8 cellular contexts compared by ENCODE assay signal in genomic region chr4:81069706-81070331, GRCh38. TPM values are rescaled to one million over a fixed set of nuclear protein-coding genes. Genes with fewer than 3 reads are reported as not detected.
DNase-seq lines count a peak whose midpoint lies in the region; ATAC-seq, FAIRE-seq and TF ChIP-seq lines count a peak whose summit lies in the region.

No MANE protein-coding gene starts in this region.

- no peaks in the 10 kb centered on the region for H3K36me3 Mint-ChIP-seq in T-helper 2 cell treated with Interferon-gamma antibody and Interleukin-4, amounts not matched to agents 5 μg/mL and 100 μg/mL, for 36 hours (ENCODE audit: low read depth)

- H3K4me1 Mint-ChIP-seq in T-helper 2 cell treated with Interferon-gamma antibody and Interleukin-4, amounts not matched to agents 5 μg/mL and 100 μg/mL, for 36 hours (ENCODE audit: low read depth), result no peaks in the 10 kb centered on the region

- no peak for FAIRE-seq in small intestine (lab: Jason Lieb, UNC)

- in situ Hi-C loops in astrocyte of the cerebellum (cut with HindIII; ENCODE audit: low sequenced_read_pairs), result loop anchor here (25.0 kb wide), 1 partner anchor 292 kb away; no protein-coding TSS in a partner anchor

- no peaks in the 10 kb centered on the region for H3K27me3 ChIP-seq in ACC112 (ENCODE audit: insufficient read depth, low read length)
- H3K27me3 ChIP-seq in small intestine (ENCODE audit: control insufficient read depth in 2 of 2, insufficient read depth in 2 of 2, low read length in 2 of 2), result no peaks in the 10 kb centered on the region

- H3K27ac ChIP-seq in ACC112 (ENCODE audit: low read depth, low read length), result no peak overlapping the region
- no peak overlapping the region for H3K27ac ChIP-seq in small intestine (ENCODE audit: low read depth in 1 of 2, low read length in 1 of 2)

- TF ChIP-seq CTCF in astrocyte of the cerebellum (IDR thresholded peaks at IDR 0.05; ENCODE audit: low read depth, low read length, missing control alignments), result peak; percentile 93

- H3K4me3 Mint-ChIP-seq in T-helper 2 cell treated with Interferon-gamma antibody and Interleukin-4, amounts not matched to agents 5 μg/mL and 100 μg/mL, for 36 hours, result no peak overlapping the region

- no peaks in the 10 kb centered on the region for H3K9me3 Mint-ChIP-seq in T-helper 2 cell treated with Interferon-gamma antibody and Interleukin-4, amounts not matched to agents 5 μg/mL and 100 μg/mL, for 36 hours

- no peak overlapping the region for H3K27ac Mint-ChIP-seq in T-helper 2 cell treated with Interferon-gamma antibody and Interleukin-4, amounts not matched to agents 5 μg/mL and 100 μg/mL, for 36 hours

- DNase-seq in NCI-H1694 treated with DMSO at 0.1 percent for 48 hours (lab: John Stamatoyannopoulos, UW) (peak; percentile 87), astrocyte of the cerebellum (ENCODE audit: low read depth) (peak; percentile 89), hypothalamus (lab: John Stamatoyannopoulos, UW) (peak in 43 of 51 donors; percentile 0 to 80 (median 32)), small intestine (peak; percentile 91)
- peak; percentile 31 for DNase-seq in T-helper 2 cell treated with Interferon-gamma antibody and Interleukin-4, amounts not matched to agents 5 μg/mL and 100 μg/mL, for 36 hours (ENCODE audit: low spot score)

- H3K9me3 ChIP-seq in small intestine (ENCODE audit: control insufficient read depth, low read depth), result no peaks in the 10 kb centered on the region

- H3K79me2 ChIP-seq in ACC112 (ENCODE audit: control insufficient read depth, insufficient read depth, low read length, unreplicated experiment), result no peaks in the 10 kb centered on the region

- peaks cover 5% of the 10 kb centered on the region for H3K27me3 Mint-ChIP-seq in T-helper 2 cell treated with Interferon-gamma antibody and Interleukin-4, amounts not matched to agents 5 μg/mL and 100 μg/mL, for 36 hours (ENCODE audit: low read depth)

- H3K4me1 ChIP-seq in ACC112 (ENCODE audit: control insufficient read depth, insufficient read depth, low read length, unreplicated experiment) (peaks cover 3% of the 10 kb centered on the region), small intestine (ENCODE audit: control insufficient read depth in 2 of 2, insufficient read depth in 1 of 2, low read depth in 1 of 2, low read length in 1 of 2) (no peaks in the 10 kb centered on the region)

- peak; percentile 92 for ATAC-seq in GM18508 (IDR thresholded peaks at IDR 0.05; ENCODE audit: insufficient read depth, unreplicated experiment)
- ATAC-seq in HG02970 (IDR thresholded peaks at IDR 0.05; ENCODE audit: low FRiP score, unreplicated experiment), result peak; percentile 93

- H3K36me3 ChIP-seq in ACC112 (ENCODE audit: insufficient read depth, low read length), result no peaks in the 10 kb centered on the region
- H3K36me3 ChIP-seq in small intestine (ENCODE audit: control insufficient read depth in 2 of 2, insufficient read depth in 2 of 2, low read length in 2 of 2), result no peaks in the 10 kb centered on the region

- H3K4me3 ChIP-seq in ACC112 (ENCODE audit: low read depth, low read length), result no peak overlapping the region
- no peak overlapping the region for H3K4me3 ChIP-seq in astrocyte of the cerebellum (ENCODE audit: low read depth, low read length)
- no peak overlapping the region for H3K4me3 ChIP-seq in small intestine (ENCODE audit: low read depth in 1 of 2, low read length in 2 of 2)

- peak overlapping the region; percentile 42 for H2AFZ ChIP-seq in ACC112 (ENCODE audit: low read length, unreplicated experiment)

- WGBS in small intestine, 3 donors, result 9 to 16% (median 13%) methylated on average over 6 of the region's 6 CpGs

RNA-seq across cellular contexts. Expression of gene BMP3, which starts 39.3 kb away (rescaled TPM):
- polyA plus RNA-seq in small intestine, result 1 to 10 TPM in 1 of 3 donors, under 1 TPM in 1, not detected in 1; 0.45 to 7.8 TPM

Comparison
In these comparisons a context has a peak if more than half of its experiments do, and no peak if none do; other contexts are left out.
1. DNase-seq: peak in every context shown above with its lines; median percentile 91 in small intestine; 89 in astrocyte of the cerebellum; 87 in NCI-H1694 treated with DMSO at 0.1 percent for 48 hours; 32 in hypothalamus; 31 in T-helper 2 cell treated with Interferon-gamma antibody and Interleukin-4, amounts not matched to agents 5 μg/mL and 100 μg/mL, for 36 hours.